18 cellular contexts compared by ENCODE assay signal in the genomic region with DNA sequence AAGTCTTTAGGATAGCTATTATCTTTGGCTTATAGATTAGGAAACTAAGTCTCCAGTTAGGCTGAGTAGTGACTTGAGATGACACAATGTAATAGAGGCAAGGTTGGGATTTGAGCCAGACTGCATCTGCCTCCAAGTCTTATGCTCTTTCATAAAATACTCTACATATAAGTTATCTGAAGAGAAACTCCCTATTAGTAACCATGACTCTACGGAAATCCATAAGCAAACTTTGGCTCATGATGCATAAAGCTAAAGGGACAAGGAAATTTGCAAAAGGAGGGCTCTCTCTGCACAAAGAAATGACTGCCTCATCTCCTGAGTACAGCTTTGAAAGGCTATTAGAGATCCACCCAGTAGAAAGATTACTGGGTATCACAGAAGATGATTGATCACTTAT.
"Had no signal": no experiment of that assay in that cellular context is flagged by ENCODE, and none has a peak within 500 bp of the region (broad histone marks: within the 10 kb centered on the region; RNA-seq: fewer than 3 reads in every experiment).

No MANE protein-coding gene starts in this region.

- H3K9ac ChIP-seq: parathyroid adenoma had no signal

- H3K36me3 ChIP-seq: colonic mucosa, esophagus squamous epithelium, gastrocnemius medialis, heart right ventricle, prostate gland, right lobe of liver, suprapubic skin, thyroid gland had no signal

- DNase-seq: colonic mucosa; dermis blood vessel endothelial cell; esophagus squamous epithelium; gastrocnemius medialis; heart right ventricle; hypothalamus; naive B cell; right lobe of liver; stimulated activated CD4-positive, alpha-beta T cell treated with anti-CD3 and anti-CD28 coated beads, Interleukin-4, amount 100 ng/mL, for 1 hour; stimulated activated CD8-positive, alpha-beta memory T cell treated with anti-CD3 and anti-CD28 coated beads, Interleukin-4, amount 100 ng/mL, for 48 hours; stimulated activated naive CD8-positive, alpha-beta T cell treated with anti-CD3 and anti-CD28 coated beads, Interleukin-15, Interleukin-2, amounts not matched to agents 100 U/mL and 50 U/mL, for 24 hours; thyroid gland had no signal

- H3K79me2 ChIP-seq: parathyroid adenoma had no signal

- H3K27me3 ChIP-seq: colonic mucosa, esophagus squamous epithelium, gastrocnemius medialis, heart right ventricle, right lobe of liver, suprapubic skin, thyroid gland had no signal

- H3K9me3 ChIP-seq: colonic mucosa, esophagus squamous epithelium, gastrocnemius medialis, prostate gland, right lobe of liver, suprapubic skin, thyroid gland had no signal

- H3K4me3 ChIP-seq: colonic mucosa, esophagus squamous epithelium, gastrocnemius medialis, heart right ventricle, prostate gland, right lobe of liver, suprapubic skin, thyroid gland had no signal

- ATAC-seq: gastrocnemius medialis; heart right ventricle; left lobe of liver; right lobe of liver; stimulated activated naive CD8-positive, alpha-beta T cell treated with anti-CD3 and anti-CD28 coated beads, Interleukin-15, Interleukin-2, amounts not matched to agents 100 U/mL and 50 U/mL, for 24 hours had no signal

- H2AFZ ChIP-seq: parathyroid adenoma had no signal

- FAIRE-seq: islet of Langerhans, urothelium cell line had no signal

- H3K27ac ChIP-seq: colonic mucosa, esophagus squamous epithelium, gastrocnemius medialis, heart right ventricle, parathyroid adenoma, prostate gland, right lobe of liver, suprapubic skin, thyroid gland had no signal

- H3K4me1 ChIP-seq: colonic mucosa, esophagus squamous epithelium, gastrocnemius medialis, parathyroid adenoma, prostate gland, right lobe of liver had no signal
